In the genomic region with DNA sequence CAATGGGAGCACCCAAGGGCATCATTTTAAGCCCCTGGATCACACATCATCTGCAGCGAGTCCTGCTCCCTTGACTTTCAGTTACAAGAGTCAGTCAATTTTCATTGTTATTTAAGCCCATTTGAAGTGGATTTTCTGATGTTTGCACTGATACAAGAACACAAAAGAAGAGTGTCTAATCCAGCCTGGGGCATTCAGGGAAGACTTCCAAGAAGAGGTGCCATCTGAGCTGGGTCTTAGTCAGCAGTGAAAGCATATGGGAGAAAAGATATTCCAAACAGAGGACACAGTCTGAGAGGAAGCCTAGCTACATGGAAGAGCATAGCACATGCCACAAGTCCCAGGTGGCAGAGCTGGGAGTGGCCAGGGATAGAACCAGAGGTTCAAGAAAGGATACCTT, we compare ENCODE assay signal across 30 cellular contexts.
"Had no signal": no experiment of that assay in that cellular context is flagged by ENCODE, and none has a peak within 500 bp of the region (broad histone marks: within the 10 kb centered on the region; RNA-seq: fewer than 3 reads in every experiment).

No MANE protein-coding gene starts in this region.

- FAIRE-seq: frontal cortex had no signal

- H3K4me3 ChIP-seq: adrenal gland, ascending aorta, ovary, psoas muscle, right atrium auricular region, tibial artery had no signal

- H3K9me3 ChIP-seq: adrenal gland, ascending aorta, neutrophil, ovary, psoas muscle, right atrium auricular region, tibial artery had no signal

- H3K4me1 ChIP-seq: ascending aorta had no signal

- H3K27ac ChIP-seq: adrenal gland, ascending aorta, brain microvascular endothelial cell, neutrophil, ovary, psoas muscle, right atrium auricular region, tibial artery had no signal

- DNase-seq: activated B cell treated with CpG ODN at 0.5 μM for 24 hours; activated CD4-positive, alpha-beta T cell treated with anti-CD3 and anti-CD28 coated beads for 36 hours; activated CD4-positive, alpha-beta T cell treated with anti-CD3 and anti-CD28 coated beads, Interleukin-2, amount 50 U/mL, for 4 hours; activated CD8-positive, alpha-beta memory T cell treated with anti-CD3 and anti-CD28 coated beads for 24 hours; activated CD8-positive, alpha-beta memory T cell treated with anti-CD3 and anti-CD28 coated beads, Interleukin-2, amount 50 U/mL, for 4 hours; activated naive CD4-positive, alpha-beta T cell; activated T-cell treated with anti-CD3 and anti-CD28 coated beads, Interleukin-2, amount 50 U/mL, for 24 hours; adrenal gland; brain microvascular endothelial cell; caudate nucleus; effector CD8-positive, alpha-beta T cell; erythroblast; head of caudate nucleus; hypothalamus; left ventricle myocardium superior; midbrain; ovary; psoas muscle; stimulated activated CD4-positive, alpha-beta T cell treated with anti-CD3 and anti-CD28 coated beads, Interleukin-12 subunit alpha, Interleukin-12 subunit beta, amount 100 ng/mL, for 4 hours; stimulated activated naive CD8-positive, alpha-beta T cell treated with anti-CD3 and anti-CD28 coated beads, Interleukin-15, amount 100 ng/mL, for 72 hours; T1000; tibial artery had no signal

- H3K36me3 Mint-ChIP-seq: activated naive CD8-positive, alpha-beta T cell had no signal

- H3K27me3 Mint-ChIP-seq: activated B cell treated with CpG ODN at 0.5 μM for 24 hours had no signal

- H3K4me3 Mint-ChIP-seq: activated B cell treated with CpG ODN at 0.5 μM for 24 hours; activated CD4-positive, alpha-beta T cell treated with anti-CD3 and anti-CD28 coated beads for 36 hours; activated naive CD8-positive, alpha-beta T cell; activated T-cell treated with anti-CD3 and anti-CD28 coated beads, Interleukin-2, amount 50 U/mL, for 24 hours; dendritic cell treated with granulocyte-macrophage colony-stimulating factor and Interleukin-4, amounts not matched to agents 40 ng/mL and 50 ng/mL, for 4 days; nephron; stimulated activated naive CD8-positive, alpha-beta T cell treated with anti-CD3 and anti-CD28 coated beads, Interleukin-15, amount 100 ng/mL, for 72 hours had no signal

- H3K36me3 ChIP-seq: adrenal gland, ascending aorta, brain microvascular endothelial cell, neutrophil, ovary, right atrium auricular region, tibial artery had no signal

- H3K27me3 ChIP-seq: brain microvascular endothelial cell, ovary, right atrium auricular region had no signal

- H3K27ac Mint-ChIP-seq: activated B cell treated with CpG ODN at 0.5 μM for 24 hours; activated naive CD8-positive, alpha-beta T cell; activated T-cell treated with anti-CD3 and anti-CD28 coated beads, Interleukin-2, amount 50 U/mL, for 24 hours; activated T-helper 2 cell treated with anti-CD3 and anti-CD28 coated beads, Interferon-gamma antibody, Interleukin-2, Interleukin-4, amounts not matched to agents 10 μg/mL and 5 μg/mL and 100 μg/mL, durations not matched to agents 14 hours and 24 hours and 36 hours; stimulated activated naive CD8-positive, alpha-beta T cell treated with anti-CD3 and anti-CD28 coated beads, Interleukin-15, amount 100 ng/mL, for 72 hours had no signal

- ATAC-seq: activated CD4-positive, alpha-beta T cell treated with anti-CD3 and anti-CD28 coated beads for 36 hours; left ventricle myocardium superior; psoas muscle; stimulated activated naive CD8-positive, alpha-beta T cell treated with anti-CD3 and anti-CD28 coated beads, Interleukin-15, amount 100 ng/mL, for 72 hours had no signal

- H3K9me3 Mint-ChIP-seq: activated B cell treated with CpG ODN at 0.5 μM for 24 hours; activated T-cell treated with anti-CD3 and anti-CD28 coated beads, Interleukin-2, amount 50 U/mL, for 24 hours; activated T-helper 2 cell treated with anti-CD3 and anti-CD28 coated beads, Interferon-gamma antibody, Interleukin-2, Interleukin-4, amounts not matched to agents 10 μg/mL and 5 μg/mL and 100 μg/mL, durations not matched to agents 14 hours and 24 hours and 36 hours; dendritic cell treated with granulocyte-macrophage colony-stimulating factor and Interleukin-4, amounts not matched to agents 40 ng/mL and 50 ng/mL, for 4 days; nephron; stimulated activated naive CD8-positive, alpha-beta T cell treated with anti-CD3 and anti-CD28 coated beads, Interleukin-15, amount 100 ng/mL, for 72 hours had no signal
